Comparison of ENCODE assay signal across 9 cellular contexts in the genomic region with DNA sequence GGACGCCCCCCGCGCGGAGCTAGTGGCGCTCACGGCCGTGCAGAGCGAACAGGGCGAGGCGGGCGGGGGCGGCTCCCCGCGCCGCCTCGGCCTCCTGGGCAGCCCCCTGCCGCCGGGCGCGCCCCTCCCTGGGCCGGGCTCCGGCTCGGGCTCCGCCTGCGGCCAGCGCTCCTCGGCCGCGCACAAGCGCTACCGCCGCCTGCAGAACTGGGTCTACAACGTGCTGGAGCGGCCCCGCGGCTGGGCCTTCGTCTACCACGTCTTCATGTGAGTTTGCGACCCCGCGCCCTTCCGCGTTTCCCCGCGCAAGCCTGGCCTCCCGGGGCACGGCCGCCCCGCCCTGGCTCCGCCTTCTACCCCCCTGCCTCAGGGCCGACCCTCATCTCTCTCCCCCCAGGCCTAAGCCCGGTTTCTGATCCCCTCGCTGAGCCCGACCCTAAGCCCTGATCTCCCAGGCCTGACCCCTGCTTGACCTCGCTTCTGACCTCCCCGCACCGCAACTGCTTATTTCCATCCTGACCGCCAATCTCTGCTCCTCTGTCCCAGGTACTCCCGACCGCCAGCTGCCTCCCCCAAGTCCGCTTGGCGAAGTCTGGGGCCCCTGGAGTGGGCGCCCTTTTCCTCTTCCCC. TPM values are rescaled to one million over a fixed set of nuclear protein-coding genes. Genes with fewer than 3 reads are reported as not detected.
DNase-seq lines count a peak whose midpoint lies in the region; FAIRE-seq and TF ChIP-seq lines count a peak whose summit lies in the region.
"Had no signal": no experiment of that assay in that cellular context is flagged by ENCODE, and none has a peak within 500 bp of the region (broad histone marks: within the 10 kb centered on the region; RNA-seq: fewer than 3 reads in every experiment).

No MANE protein-coding gene starts in this region.

- DNase-seq in activated CD4-positive, alpha-beta T cell treated with anti-CD3 and anti-CD28 coated beads, Interleukin-2, amount 10 ng/mL, durations not matched to agents 24 days and 14 days = no peak
- DNase-seq in activated CD4-positive, alpha-beta T cell treated with anti-CD3 and anti-CD28 coated beads for 48 hours = no peak
- peak; percentile 18 for DNase-seq in activated naive CD8-positive, alpha-beta T cell treated with anti-CD3 and anti-CD28 coated beads for 36 hours
- no peak for DNase-seq in HT-29 (ENCODE audit: low spot score)
- no peak for DNase-seq in kidney
- no peak for DNase-seq in hypothalamus (lab: John Stamatoyannopoulos, UW)

- WGBS in thymus = 17% methylated on average over 63 of the region's 63 CpGs

- peak overlapping the region; percentile 80 for H3K4me3 Mint-ChIP-seq in activated CD4-positive, alpha-beta T cell treated with anti-CD3 and anti-CD28 coated beads, Interleukin-2, amount 10 ng/mL, durations not matched to agents 24 days and 14 days
- H3K4me3 Mint-ChIP-seq in activated naive CD8-positive, alpha-beta T cell treated with anti-CD3 and anti-CD28 coated beads for 36 hours = peak overlapping the region; percentile 71

- H3K27ac ChIP-seq in iPS-20b (ENCODE audit: low read length) (no peak overlapping the region), thymus (ENCODE audit: low read depth) (no peak overlapping the region), kidney (ENCODE audit: low read depth in 2 of 2, low read length in 2 of 2) (no peak overlapping the region)
- H3K27ac ChIP-seq: pancreas had no signal

- H3K27me3 ChIP-seq in iPS-20b (ENCODE audit: insufficient read depth, low read length) (peaks cover 50% of the 10 kb centered on the region), thymus (ENCODE audit: control insufficient read depth, insufficient read depth) (peaks cover 30% of the 10 kb centered on the region)
- H3K27me3 ChIP-seq: pancreas had no signal

- H3K9ac ChIP-seq in iPS-20b (ENCODE audit: low read depth, low read length) = no peak overlapping the region
- no peak overlapping the region for H3K9ac ChIP-seq in kidney (ENCODE audit: low read length in 2 of 2)

- H3K36me3 Mint-ChIP-seq in activated CD4-positive, alpha-beta T cell treated with anti-CD3 and anti-CD28 coated beads, Interleukin-2, amount 10 ng/mL, durations not matched to agents 24 days and 14 days (ENCODE audit: low read depth) = no peaks in the 10 kb centered on the region
- H3K36me3 Mint-ChIP-seq in activated naive CD8-positive, alpha-beta T cell treated with anti-CD3 and anti-CD28 coated beads for 36 hours = no peaks in the 10 kb centered on the region

- H3K4me3 ChIP-seq in iPS-20b (ENCODE audit: low read length) (peak overlapping the region; percentile 62; the same call in 1 of the 2 replicates), thymus (ENCODE audit: low read length) (peak overlapping the region; percentile 53), kidney (ENCODE audit: low read length in 2 of 2) (no peak overlapping the region)

- intact Hi-C loops in activated CD4-positive, alpha-beta T cell treated with anti-CD3 and anti-CD28 coated beads, Interleukin-2, amount 10 ng/mL, durations not matched to agents 24 days and 14 days (cut with micrococcal nuclease) = no loop called here
- intact Hi-C loops in kidney (cut with DNase I) = no loop called here

- H3K4me1 Mint-ChIP-seq in activated CD4-positive, alpha-beta T cell treated with anti-CD3 and anti-CD28 coated beads, Interleukin-2, amount 10 ng/mL, durations not matched to agents 24 days and 14 days = peaks cover 4% of the 10 kb centered on the region
- H3K4me1 Mint-ChIP-seq in activated naive CD8-positive, alpha-beta T cell treated with anti-CD3 and anti-CD28 coated beads for 36 hours = peaks cover 9% of the 10 kb centered on the region

- peaks cover 5% of the 10 kb centered on the region; the same call in 1 of the 2 replicates for H3K4me1 ChIP-seq in iPS-20b (ENCODE audit: insufficient read depth, low read length)
- peaks cover 10% of the 10 kb centered on the region for H3K4me1 ChIP-seq in thymus (ENCODE audit: control insufficient read depth, insufficient read depth, low read length)
- peaks cover 0 to 9% of the 10 kb centered on the region in 2 donors for H3K4me1 ChIP-seq in kidney (ENCODE audit: control insufficient read depth in 1 of 2, insufficient read depth in 1 of 2, low read depth in 1 of 2, low read length in 2 of 2)

- no peaks in the 10 kb centered on the region for H3K9me3 Mint-ChIP-seq in activated CD4-positive, alpha-beta T cell treated with anti-CD3 and anti-CD28 coated beads, Interleukin-2, amount 10 ng/mL, durations not matched to agents 24 days and 14 days
- H3K9me3 Mint-ChIP-seq in activated naive CD8-positive, alpha-beta T cell treated with anti-CD3 and anti-CD28 coated beads for 36 hours = no peaks in the 10 kb centered on the region

- H3K27me3 Mint-ChIP-seq in activated CD4-positive, alpha-beta T cell treated with anti-CD3 and anti-CD28 coated beads, Interleukin-2, amount 10 ng/mL, durations not matched to agents 24 days and 14 days = peaks cover 37% of the 10 kb centered on the region
- peaks cover 30% of the 10 kb centered on the region for H3K27me3 Mint-ChIP-seq in activated naive CD8-positive, alpha-beta T cell treated with anti-CD3 and anti-CD28 coated beads for 36 hours

- FAIRE-seq in kidney (lab: Jason Lieb, UNC) = no peak
- FAIRE-seq: pancreas had no signal

- H3K36me3 ChIP-seq in iPS-20b (ENCODE audit: insufficient read depth, low read depth, low read length) (no peaks in the 10 kb centered on the region), thymus (ENCODE audit: control insufficient read depth, insufficient read depth) (no peaks in the 10 kb centered on the region), kidney (ENCODE audit: control insufficient read depth in 1 of 2, insufficient read depth in 2 of 2, low read length in 2 of 2) (no peaks in the 10 kb centered on the region)
- H3K36me3 ChIP-seq: pancreas had no signal

- peak overlapping the region; percentile 39 for H3K27ac Mint-ChIP-seq in activated CD4-positive, alpha-beta T cell treated with anti-CD3 and anti-CD28 coated beads, Interleukin-2, amount 10 ng/mL, durations not matched to agents 24 days and 14 days
- no peak overlapping the region for H3K27ac Mint-ChIP-seq in activated naive CD8-positive, alpha-beta T cell treated with anti-CD3 and anti-CD28 coated beads for 36 hours

- no peaks in the 10 kb centered on the region for H3K9me3 ChIP-seq in iPS-20b (ENCODE audit: insufficient read depth, low read depth, low read length)
- no peaks in the 10 kb centered on the region for H3K9me3 ChIP-seq in thymus (ENCODE audit: control insufficient read depth)
- no peaks in the 10 kb centered on the region for H3K9me3 ChIP-seq in kidney (ENCODE audit: control insufficient read depth in 1 of 2, low read length in 2 of 2)
- H3K9me3 ChIP-seq: pancreas had no signal

- no peak for TF ChIP-seq CTCF in kidney (IDR thresholded peaks at IDR 0.05; ENCODE audit: borderline replicate concordance, extremely low read depth, insufficient read depth)

RNA-seq across cellular contexts. Expression of gene KCNQ4, which starts 0.7 kb away (rescaled TPM):
- total RNA-seq in activated CD4-positive, alpha-beta T cell treated with anti-CD3 and anti-CD28 coated beads, Interleukin-2, amount 10 ng/mL, durations not matched to agents 24 days and 14 days = 1.4 and 1.5 TPM in 2 replicates
- total RNA-seq in activated naive CD8-positive, alpha-beta T cell treated with anti-CD3 and anti-CD28 coated beads for 36 hours = under 1 TPM; 0.64 to 0.82 TPM
- polyA plus RNA-seq in thymus (1.1 TPM), kidney (ENCODE audit: insufficient read depth, low read depth, low replicate concordance) (0.65 TPM)
- total RNA-seq in HT-29 (2014; rRNA removed; shearing (Covaris generic)) = 0.74 and 0.83 TPM in 2 replicates
- total RNA-seq in kidney = 1.2 TPM

Comparison
In these comparisons a context has a peak if more than half of its experiments do, and no peak if none do; other contexts are left out.
1. H3K4me3 ChIP-seq: peak in iPS-20b (single experiment) and thymus (single experiment); none in kidney (0 of 2).